ENCODE assay signal across 8 cellular contexts in the genomic region with DNA sequence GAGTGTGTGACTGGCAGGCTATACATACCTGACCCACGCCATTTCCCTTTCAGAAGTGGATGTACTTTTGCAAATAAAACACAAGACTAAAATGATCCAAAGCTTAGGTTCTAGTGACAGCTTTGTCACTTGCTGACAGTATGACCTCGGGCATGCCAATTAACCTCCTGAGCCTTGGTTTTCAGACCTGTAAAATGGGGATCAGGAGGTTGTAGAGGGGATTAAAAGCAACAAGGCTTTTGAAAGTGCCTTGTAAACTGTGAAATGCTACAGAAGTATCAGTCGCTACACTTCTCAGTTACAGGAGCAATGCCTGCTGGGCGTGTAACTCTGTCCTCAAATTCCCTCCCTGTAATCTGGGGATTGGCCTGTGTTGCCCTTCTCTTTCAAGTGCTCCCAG. TPM values are rescaled to one million over a fixed set of nuclear protein-coding genes. Genes with fewer than 3 reads are reported as not detected.
A peak's percentile ranks its signal among the peaks of the same experiment; 100 is the strongest.
DNase-seq lines count a peak whose midpoint lies in the region; ATAC-seq and TF ChIP-seq lines count a peak whose summit lies in the region.
"Had no signal": no experiment of that assay in that cellular context is flagged by ENCODE, and none has a peak within 500 bp of the region (broad histone marks: within the 10 kb centered on the region; RNA-seq: fewer than 3 reads in every experiment).

No MANE protein-coding gene starts in this region.

- peaks cover 20% of the 10 kb centered on the region for H4K20me1 ChIP-seq in GM23338 (replicated peaks; ENCODE audit: insufficient read depth)

- BruUV-seq in Panc1 (replicated peaks; lab: Mats Ljungman, UMichigan): no TSS peak

- H3K27ac ChIP-seq in GM23338 (ENCODE audit: low read depth) (no peak overlapping the region), Panc1 (ENCODE audit: low read length) (no peak overlapping the region)

- H3K27me3 ChIP-seq in GM23338 (ENCODE audit: insufficient read depth) (peaks cover 26% of the 10 kb centered on the region), Panc1 (ENCODE audit: control insufficient read depth, insufficient read depth, low read length) (peaks cover 5% of the 10 kb centered on the region; the same call in 1 of the 2 replicates)

- H3K79me2 ChIP-seq in GM23338 (replicated peaks; ENCODE audit: insufficient read depth): peaks cover 61% of the 10 kb centered on the region

- H3K27ac Mint-ChIP-seq in GM23338: no peak overlapping the region; the same call in 1 of the 2 replicates

- POLR2A ChIA-PET in Panc1 (lab: Charles Lee): no interaction called here

- H3K4me1 Mint-ChIP-seq in GM23338: peaks cover 45% of the 10 kb centered on the region

- 0 out of 2 replicates have a peak, but pooled peaks cover 2% of the 10 kb centered on the region for H3K9me2 ChIP-seq in GM23338 (ENCODE audit: insufficient read depth)

- TF ChIP-seq CTCF in GM23338 (conservative IDR thresholded peaks at IDR 0.05; ENCODE audit: low read depth in 2 of 2) (no peak), Panc1 (IDR thresholded peaks at IDR 0.05) (no peak), fibroblast of the aortic adventitia (IDR thresholded peaks at IDR 0.05; ENCODE audit: insufficient read depth, low read length) (no peak), retinal pigment epithelial cell (conservative IDR thresholded peaks at IDR 0.05; ENCODE audit: low read depth, low read length) (no peak)

- intact Hi-C loops in Panc1 (cut with micrococcal nuclease; ENCODE audit: unreplicated experiment): no loop called here

- no peak overlapping the region for H2AFZ ChIP-seq in GM23338

- peaks cover 19% of the 10 kb centered on the region for H3K9me3 Mint-ChIP-seq in GM23338

- H3K4me2 ChIP-seq in GM23338: peak overlapping the region; percentile 96

- no peak for ATAC-seq in GM23338
- no peak for ATAC-seq in Panc1

- no peak for DNase-seq in GM23338 (ENCODE audit: low spot score)
- DNase-seq in Panc1 (ENCODE audit: low read depth, low spot score): no peak
- DNase-seq in fibroblast of the aortic adventitia (ENCODE audit: low read depth): peak; percentile 31
- DNase-seq in retinal pigment epithelial cell (ENCODE audit: low read depth): no peak
- no peak for DNase-seq in NCI-H446 treated with DMSO at 0.1 percent for 48 hours (lab: John Stamatoyannopoulos, UW)
- no peak for DNase-seq in KBM-7
- DNase-seq in central memory CD4-positive, alpha-beta T cell: no peak
- DNase-seq: T-helper 2 cell had no signal

- no peaks in the 10 kb centered on the region for H3K36me3 ChIP-seq in GM23338 (ENCODE audit: insufficient read depth)
- H3K36me3 ChIP-seq in Panc1 (ENCODE audit: control insufficient read depth, insufficient read depth, low read length): no peaks in the 10 kb centered on the region

- peak overlapping the region; percentile 84 for H3K4me3 ChIP-seq in GM23338
- H3K4me3 ChIP-seq in Panc1 (ENCODE audit: low read depth in 2 of 2, low read length in 2 of 2): peak overlapping the region; percentile 68 to 91
- peak overlapping the region; percentile 72 for H3K4me3 ChIP-seq in fibroblast of the aortic adventitia (ENCODE audit: low read depth, low read length)
- H3K4me3 ChIP-seq in retinal pigment epithelial cell (ENCODE audit: low read length): peak overlapping the region; percentile 85

- in situ Hi-C loops in Panc1 (cut with HindIII; ENCODE audit: low pct_unique_long_range_greater_than_20kb, low sequenced_read_pairs) (no loop called here), KBM-7 (cut with MboI; ENCODE audit: low pct_unique_long_range_greater_than_20kb, low sequenced_read_pairs) (no loop called here)

- H3F3A ChIP-seq in GM23338 (replicated peaks; ENCODE audit: low read depth): 0 out of 2 replicates have a peak, but pooled peaks cover 4% of the 10 kb centered on the region

- H3K4me1 ChIP-seq in GM23338 (ENCODE audit: insufficient read depth): peaks cover 38% of the 10 kb centered on the region
- H3K4me1 ChIP-seq in Panc1 (ENCODE audit: control insufficient read depth, insufficient read depth, low read length): peaks cover 6% of the 10 kb centered on the region

- peaks cover 30% of the 10 kb centered on the region for H3K27me3 Mint-ChIP-seq in GM23338 (ENCODE audit: insufficient read depth, low read depth, poor library complexity)

- no peaks in the 10 kb centered on the region; the same call in 1 of the 2 replicates for H3K9me3 ChIP-seq in Panc1 (ENCODE audit: control insufficient read depth, insufficient read depth, low read depth, low read length)

- H3K4me3 Mint-ChIP-seq in GM23338: peak overlapping the region; percentile 92

- H3K36me3 Mint-ChIP-seq in GM23338 (ENCODE audit: low read depth): peaks cover 42% of the 10 kb centered on the region

- CTCF ChIA-PET in Panc1 (lab: Charles Lee): no interaction called here

TF ChIP-seq in GM23338, 12 proteins besides CTCF, POLR2A, EP300 and RAD21:
- no peak for TF ChIP-seq POLR2AphosphoS5 (IDR thresholded peaks at IDR 0.05; ENCODE audit: low read depth)

RNA-seq across cellular contexts. Expression of a gene that starts 8.7 kb away (rescaled TPM):
- 145 and 154 TPM in 2 replicates for total RNA-seq in GM23338 (2014; rRNA removed; shearing (Covaris generic))
- 35.0 and 35.2 TPM in 2 replicates for polyA plus RNA-seq in GM23338 (2016; fragmentation: Nextera tagmentation; extraction: Ambion mirVana)
- total RNA-seq in Panc1 (2021; ENCODE audit: unreplicated experiment) (38.3 TPM), fibroblast of the aortic adventitia (ENCODE audit: low replicate concordance) (20.1 and 39.1 TPM in 2 replicates)
- polyA plus RNA-seq in Panc1 (2012; ENCODE audit: insufficient read length): 27.7 TPM
